In genomic region chr16:50696126-50696525, GRCh38 we compare ENCODE assay signal across 11 cellular contexts. TPM values are rescaled to one million over a fixed set of nuclear protein-coding genes. Genes with fewer than 3 reads are reported as not detected.
DNase-seq lines count a peak whose midpoint lies in the region; ATAC-seq and TF ChIP-seq lines count a peak whose summit lies in the region.
"Had no signal": no experiment of that assay in that cellular context is flagged by ENCODE, and none has a peak within 500 bp of the region (broad histone marks: within the 10 kb centered on the region; RNA-seq: fewer than 3 reads in every experiment).

No MANE protein-coding gene starts in this region.

- ATAC-seq in heart left ventricle: no peak
- ATAC-seq in left ventricle myocardium superior: no peak
- peak; percentile 12 for ATAC-seq in HG03159 (IDR thresholded peaks at IDR 0.05; ENCODE audit: unreplicated experiment)

- intact Hi-C loops in heart left ventricle (cut with DNase I): loop anchor here in 5 of 10 donors (5.0 to 10.0 kb wide), 2 partner anchors 46 to 49 kb away; partner anchors contain the start of gene CYLD (in 5 of the 5)
- intact Hi-C loops in left ventricle myocardium superior (cut with micrococcal nuclease): no loop called here

- H3K4me1 ChIP-seq in heart left ventricle (peaks cover 4 to 70% (median 29%) of the 10 kb centered on the region in 12 donors), esophagus (ENCODE audit: control insufficient read depth in 2 of 2, insufficient read depth in 2 of 2, low read length in 1 of 2) (peaks cover 19 to 44% of the 10 kb centered on the region in 2 donors), tibial nerve (peaks cover 0 to 38% (median 20%) of the 10 kb centered on the region in 4 donors)

- peak overlapping the region in 1 of 12 donors; percentile 75 for H3K4me3 ChIP-seq in heart left ventricle
- no peak overlapping the region for H3K4me3 ChIP-seq in esophagus (ENCODE audit: low read depth in 1 of 2, low read length in 2 of 2)
- no peak overlapping the region for H3K4me3 ChIP-seq in tibial nerve
- H3K4me3 ChIP-seq: hepatocyte had no signal

- 60 to 65% (median 61%) methylated on average over 5 of the region's 5 CpGs for WGBS in heart left ventricle, 4 donors
- WGBS in esophagus, 2 donors: 64 to 71% methylated on average over 5 of the region's 5 CpGs
- 48 to 60% methylated on average over 5 of the region's 5 CpGs for WGBS in tibial nerve, 2 donors

- TF ChIP-seq POLR2A in heart left ventricle (IDR thresholded peaks at IDR 0.05) (no peak), tibial nerve (IDR thresholded peaks at IDR 0.05) (no peak)

- peaks cover 0 to 4% (median 0%) of the 10 kb centered on the region in 9 donors for H3K27me3 ChIP-seq in heart left ventricle
- no peaks in the 10 kb centered on the region for H3K27me3 ChIP-seq in esophagus (ENCODE audit: control insufficient read depth in 1 of 2, insufficient read depth in 2 of 2, low read length in 2 of 2)
- no peaks in the 10 kb centered on the region for H3K27me3 ChIP-seq in tibial nerve

- H3K9me3 ChIP-seq in heart left ventricle (no peaks in the 10 kb centered on the region), esophagus (ENCODE audit: control insufficient read depth in 2 of 2, insufficient read depth in 1 of 2, low read depth in 1 of 2, low read length in 1 of 2) (peaks cover 0 to 3% of the 10 kb centered on the region in 2 donors), tibial nerve (no peaks in the 10 kb centered on the region)

- TF ChIP-seq CTCF in heart left ventricle (IDR thresholded peaks at IDR 0.05) (no peak), tibial nerve (IDR thresholded peaks at IDR 0.05) (no peak)

- H3K27ac ChIP-seq in heart left ventricle (peak overlapping the region in 11 of 12 donors; percentile 0 to 91 (median 69)), esophagus (ENCODE audit: low read depth in 2 of 2, low read length in 1 of 2) (peak overlapping the region; percentile 81 to 96), tibial nerve (peak overlapping the region in 3 of 4 donors; percentile 55 to 87 (median 69)), caudate nucleus (ENCODE audit: low read depth, low read length) (no peak overlapping the region)
- H3K27ac ChIP-seq: hepatocyte had no signal

- no peak for TF ChIP-seq EP300 in tibial nerve (IDR thresholded peaks at IDR 0.05)

- H3K36me3 ChIP-seq in heart left ventricle (peaks cover 0 to 16% (median 0%) of the 10 kb centered on the region in 9 donors), esophagus (ENCODE audit: control insufficient read depth in 2 of 2, insufficient read depth in 2 of 2, low read length in 1 of 2) (no peaks in the 10 kb centered on the region), tibial nerve (no peaks in the 10 kb centered on the region)

- DNase-seq in heart left ventricle (no peak), left ventricle myocardium superior (no peak), tibial nerve (ENCODE audit: low spot score in 2 of 2) (no peak), OCI-M1 (lab: John Stamatoyannopoulos, UW) (no peak), KG1 (lab: John Stamatoyannopoulos, UW) (no peak), caudate nucleus (lab: John Stamatoyannopoulos, UW) (no peak)

RNA-seq across cellular contexts. Expression of gene NOD2, which starts 2.7 kb away (rescaled TPM):
- 1 to 10 TPM in 4 of 9 donors, under 1 TPM in 5; 0.21 to 6.5 (median 0.91) TPM for total RNA-seq in heart left ventricle
- under 1 TPM; 0.46 to 0.71 TPM for polyA plus RNA-seq in heart left ventricle
- total RNA-seq in left ventricle myocardium superior: 0.45 TPM
- 10 to 100 TPM in 1 of 2 donors, 1 to 10 TPM in 1; 6.2 to 11.0 TPM for polyA plus RNA-seq in esophagus
- total RNA-seq in tibial nerve: 10 to 100 TPM in 1 of 4 donors, 1 to 10 TPM in 3; 1.3 to 10.2 (median 2.7) TPM
- total RNA-seq: progenitor cell of endocrine pancreas had no signal
- polyA plus RNA-seq: hepatocyte had no signal

RNA-seq across cellular contexts. Expression of gene SNX20, which starts 15.0 kb away (rescaled TPM):
- total RNA-seq in heart left ventricle (10 to 100 TPM in 1 of 9 donors, 1 to 10 TPM in 1, under 1 TPM in 7; 0.37 to 11.9 (median 0.67) TPM), left ventricle myocardium superior (0.72 TPM), tibial nerve (1 to 10 TPM; 1.7 to 5.1 (median 2.3) TPM)
- polyA plus RNA-seq in heart left ventricle (under 1 TPM; 0.27 to 0.54 TPM), esophagus (under 1 TPM; 0.43 to 0.75 TPM)
- total RNA-seq: hepatocyte, M059J, progenitor cell of endocrine pancreas had no signal
- polyA plus RNA-seq: hepatocyte had no signal

RNA-seq across cellular contexts. Expression of gene CYLD, which starts 45.8 kb away (rescaled TPM):
- 10 to 100 TPM; 20.2 to 68.8 (median 40.0) TPM for total RNA-seq in heart left ventricle
- polyA plus RNA-seq in heart left ventricle: 10 to 100 TPM in 1 of 2 donors, 1 to 10 TPM in 1; 7.5 to 34.9 TPM
- 31.1 TPM for total RNA-seq in left ventricle myocardium superior
- 10 to 100 TPM; 11.6 to 12.1 TPM for polyA plus RNA-seq in esophagus
- total RNA-seq in tibial nerve: 10 to 100 TPM; 23.7 to 52.7 (median 38.3) TPM
